ENCODE assay signal across 12 cellular contexts in the genomic region with DNA sequence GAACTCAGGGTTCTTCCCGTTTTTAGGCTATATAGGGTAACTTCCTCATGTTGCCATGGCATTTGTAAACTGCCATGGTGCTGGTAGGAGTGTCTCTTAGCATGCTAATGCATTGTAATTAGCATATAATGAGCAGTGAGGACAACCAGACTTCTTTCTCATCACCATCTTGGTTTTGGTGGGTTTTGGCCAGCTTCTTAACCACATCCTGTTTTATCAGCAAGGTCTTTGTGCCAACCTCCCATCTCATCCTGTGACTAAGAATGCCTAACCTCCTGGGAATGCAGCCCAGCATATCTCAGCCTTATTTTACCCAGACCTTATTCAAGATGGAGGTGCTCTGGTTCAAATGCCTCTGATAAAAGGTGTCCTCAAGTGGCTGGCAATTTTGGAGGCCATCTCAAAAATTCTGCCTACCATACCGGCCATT.
DNase-seq lines count a peak whose midpoint lies in the region; ATAC-seq and TF ChIP-seq lines count a peak whose summit lies in the region.
"Had no signal": no experiment of that assay in that cellular context is flagged by ENCODE, and none has a peak within 500 bp of the region (broad histone marks: within the 10 kb centered on the region; RNA-seq: fewer than 3 reads in every experiment).

No MANE protein-coding gene starts in this region.

- no peak overlapping the region for H3K4me3 ChIP-seq in HFF-Myc (replicated peaks; ENCODE audit: low read depth, low read length)
- no peak overlapping the region for H3K4me3 ChIP-seq in fibroblast of mammary gland (ENCODE audit: control insufficient read depth, low read depth, low read length)
- H3K4me3 ChIP-seq: right atrium auricular region, tibial nerve had no signal

- DNase-seq in ACHN (peak; percentile 44), HFF-Myc (ENCODE audit: extremely low read depth, low read depth) (peak; percentile 70), SK-MEL-5 (ENCODE audit: low read depth, low spot score) (peak; percentile 43), fibroblast of mammary gland (ENCODE audit: low read depth) (peak; percentile 92), AG08396 (ENCODE audit: low spot score) (no peak)
- DNase-seq in activated CD4-positive, alpha-beta T cell treated with anti-CD3 and anti-CD28 coated beads for 1 hour, result no peak
- DNase-seq in activated T-cell treated with anti-CD3 and anti-CD28 coated beads, Interleukin-2, amount 50 U/mL, for 24 hours, result no peak
- DNase-seq: effector memory CD4-positive, alpha-beta T cell had no signal

- H3K27ac Mint-ChIP-seq in activated T-cell treated with anti-CD3 and anti-CD28 coated beads, Interleukin-2, amount 50 U/mL, for 24 hours, result no peak overlapping the region
- H3K27ac Mint-ChIP-seq: B cell had no signal

- no peaks in the 10 kb centered on the region for H3K27me3 Mint-ChIP-seq in activated T-cell treated with anti-CD3 and anti-CD28 coated beads, Interleukin-2, amount 50 U/mL, for 24 hours
- H3K27me3 Mint-ChIP-seq: B cell had no signal

- H3K4me3 Mint-ChIP-seq in activated T-cell treated with anti-CD3 and anti-CD28 coated beads, Interleukin-2, amount 50 U/mL, for 24 hours, result no peak overlapping the region
- H3K4me3 Mint-ChIP-seq: B cell had no signal

- H3K9me3 Mint-ChIP-seq in activated T-cell treated with anti-CD3 and anti-CD28 coated beads, Interleukin-2, amount 50 U/mL, for 24 hours, result peaks cover 4% of the 10 kb centered on the region

- in situ Hi-C loops in ACHN (cut with HindIII; ENCODE audit: low pct_ligation_motif_present, low pct_unique_long_range_greater_than_20kb, low sequenced_read_pairs), result no loop called here
- in situ Hi-C loops in SK-MEL-5 (cut with HindIII; ENCODE audit: low pct_unique_long_range_greater_than_20kb, low sequenced_read_pairs), result no loop called here

- H3K36me3 Mint-ChIP-seq in activated T-cell treated with anti-CD3 and anti-CD28 coated beads, Interleukin-2, amount 50 U/mL, for 24 hours (ENCODE audit: low read depth), result no peaks in the 10 kb centered on the region

- no peak for ATAC-seq in HG03159 (IDR thresholded peaks at IDR 0.05; ENCODE audit: unreplicated experiment)

- TF ChIP-seq CTCF in HFF-Myc (IDR thresholded peaks at IDR 0.05; ENCODE audit: low read depth, low read length, missing control alignments), result no peak
- no peak for TF ChIP-seq CTCF in fibroblast of mammary gland (conservative IDR thresholded peaks at IDR 0.05; ENCODE audit: control insufficient read depth, insufficient read depth, low read depth, low read length)

- H3K4me1 Mint-ChIP-seq in activated T-cell treated with anti-CD3 and anti-CD28 coated beads, Interleukin-2, amount 50 U/mL, for 24 hours (ENCODE audit: low read depth), result no peaks in the 10 kb centered on the region
- H3K4me1 Mint-ChIP-seq: B cell had no signal

Comparison
In these comparisons a context has a peak if more than half of its experiments do, and no peak if none do; other contexts are left out.
1. DNase-seq: peak in ACHN (single experiment), HFF-Myc (single experiment), SK-MEL-5 (single experiment) and fibroblast of mammary gland (single experiment); none in AG08396 (single experiment), activated CD4-positive, alpha-beta T cell treated with anti-CD3 and anti-CD28 coated beads for 1 hour (single experiment) and activated T-cell treated with anti-CD3 and anti-CD28 coated beads, Interleukin-2, amount 50 U/mL, for 24 hours (single experiment).